In genomic region chr15:89171136-89172072, GRCh38 we compare ENCODE assay signal across 8 cellular contexts. TPM values are rescaled to one million over a fixed set of nuclear protein-coding genes. Genes with fewer than 3 reads are reported as not detected.
DNase-seq lines count a peak whose midpoint lies in the region; ATAC-seq and TF ChIP-seq lines count a peak whose summit lies in the region.

No MANE protein-coding gene starts in this region.

- H3K4me1 ChIP-seq in heart right ventricle (peaks cover 0 to 61% (median 31%) of the 10 kb centered on the region in 9 donors), right cardiac atrium (ENCODE audit: control insufficient read depth, insufficient read depth, low read length) (peaks cover 18% of the 10 kb centered on the region), prostate gland (replicated peaks) (peaks cover 3% of the 10 kb centered on the region)

- ATAC-seq in heart right ventricle (peak in 2 of 8 donors; percentile 7 to 16), right cardiac atrium (no peak), GM18870 (IDR thresholded peaks at IDR 0.05; ENCODE audit: unreplicated experiment) (no peak)
- ATAC-seq in stimulated activated naive B cell treated with anti-CD40 and anti-IgM and Interleukin-4, amounts not matched to agents 10 μg/mL and 1 μg/mL and 100 μg/mL, for 72 hours (replicated peaks), result no peak

- H3K4me1 Mint-ChIP-seq in activated CD4-positive, alpha-beta memory T cell treated with anti-CD3 and anti-CD28 coated beads, Interleukin-2, amount 10 ng/mL, durations not matched to agents 7 days and 5 days, result peaks cover 13% of the 10 kb centered on the region
- peaks cover 10 to 22% of the 10 kb centered on the region in 2 donors for H3K4me1 Mint-ChIP-seq in stimulated activated naive B cell treated with anti-CD40 and anti-IgM and Interleukin-4, amounts not matched to agents 10 μg/mL and 1 μg/mL and 100 μg/mL, for 72 hours

- H3K9me3 ChIP-seq in heart right ventricle (no peaks in the 10 kb centered on the region), right cardiac atrium (ENCODE audit: control insufficient read depth, low read length) (no peaks in the 10 kb centered on the region), prostate gland (no peaks in the 10 kb centered on the region)

- H3K9me3 Mint-ChIP-seq in activated CD4-positive, alpha-beta memory T cell treated with anti-CD3 and anti-CD28 coated beads, Interleukin-2, amount 10 ng/mL, durations not matched to agents 7 days and 5 days, result no peaks in the 10 kb centered on the region
- H3K9me3 Mint-ChIP-seq in stimulated activated naive B cell treated with anti-CD40 and anti-IgM and Interleukin-4, amounts not matched to agents 10 μg/mL and 1 μg/mL and 100 μg/mL, for 72 hours, result no peaks in the 10 kb centered on the region

- no peak overlapping the region for H3K4me3 Mint-ChIP-seq in activated CD4-positive, alpha-beta memory T cell treated with anti-CD3 and anti-CD28 coated beads, Interleukin-2, amount 10 ng/mL, durations not matched to agents 7 days and 5 days
- no peak overlapping the region for H3K4me3 Mint-ChIP-seq in stimulated activated naive B cell treated with anti-CD40 and anti-IgM and Interleukin-4, amounts not matched to agents 10 μg/mL and 1 μg/mL and 100 μg/mL, for 72 hours

- peaks cover under 1% of the 10 kb centered on the region for H3K36me3 Mint-ChIP-seq in activated CD4-positive, alpha-beta memory T cell treated with anti-CD3 and anti-CD28 coated beads, Interleukin-2, amount 10 ng/mL, durations not matched to agents 7 days and 5 days (ENCODE audit: low read depth)
- H3K36me3 Mint-ChIP-seq in stimulated activated naive B cell treated with anti-CD40 and anti-IgM and Interleukin-4, amounts not matched to agents 10 μg/mL and 1 μg/mL and 100 μg/mL, for 72 hours, result peaks cover 6 to 19% of the 10 kb centered on the region in 2 donors

- intact Hi-C loops in heart right ventricle (cut with DNase I) (loop anchor here in 7 of 10 donors (2.0 to 10.0 kb wide), 4 partner anchors 34 to 267 kb away; partner anchors contain the start of gene ABHD2 (in 2 of the 7)), right cardiac atrium (cut with DNase I) (loop anchor here in 1 of 4 donors (10.0 kb wide), 1 partner anchor 267 kb away; no protein-coding TSS in a partner anchor), prostate gland (cut with DNase I) (loop anchor here (5.0 kb wide), 1 partner anchor 34 kb away; no protein-coding TSS in a partner anchor)

- WGBS in heart right ventricle, 2 donors, result 63 to 67% methylated on average over 12 of the region's 12 CpGs
- 65% methylated on average over 12 of the region's 12 CpGs for WGBS in right cardiac atrium
- WGBS in prostate gland, result 76% methylated on average over 12 of the region's 12 CpGs

- H3K36me3 ChIP-seq in heart right ventricle (peaks cover 0 to 51% (median 10%) of the 10 kb centered on the region in 9 donors), prostate gland (peaks cover 0 to 5% of the 10 kb centered on the region in 2 donors)

- no peak overlapping the region for H3K27ac Mint-ChIP-seq in activated CD4-positive, alpha-beta memory T cell treated with anti-CD3 and anti-CD28 coated beads, Interleukin-2, amount 10 ng/mL, durations not matched to agents 7 days and 5 days
- no peak overlapping the region for H3K27ac Mint-ChIP-seq in stimulated activated naive B cell treated with anti-CD40 and anti-IgM and Interleukin-4, amounts not matched to agents 10 μg/mL and 1 μg/mL and 100 μg/mL, for 72 hours

- DNase-seq in heart right ventricle (peak in 1 of 2 donors; percentile 36), right cardiac atrium (no peak), NCI-H1694 (lab: John Stamatoyannopoulos, UW) (peak; percentile 56), foreskin fibroblast (peak; percentile 10 to 66), prostate gland (ENCODE audit: low spot score) (no peak)
- peak; percentile 39 for DNase-seq in activated CD4-positive, alpha-beta memory T cell treated with anti-CD3 and anti-CD28 coated beads, Interleukin-2, amount 10 ng/mL, durations not matched to agents 7 days and 5 days
- no peak for DNase-seq in stimulated activated naive B cell treated with anti-CD40 and anti-IgM and Interleukin-4, amounts not matched to agents 10 μg/mL and 1 μg/mL and 100 μg/mL, for 72 hours

- H3K27ac ChIP-seq in heart right ventricle, result no peak overlapping the region
- no peak overlapping the region for H3K27ac ChIP-seq in right cardiac atrium (ENCODE audit: low read length)
- no peak overlapping the region for H3K27ac ChIP-seq in prostate gland

- H3K4me3 ChIP-seq in heart right ventricle, result no peak overlapping the region
- no peak overlapping the region for H3K4me3 ChIP-seq in right cardiac atrium (ENCODE audit: low read length)
- no peak overlapping the region for H3K4me3 ChIP-seq in foreskin fibroblast (ENCODE audit: low read depth in 1 of 2, low read length in 2 of 2)
- no peak overlapping the region for H3K4me3 ChIP-seq in prostate gland

- TF ChIP-seq POLR2A in prostate gland (IDR thresholded peaks at IDR 0.05), result no peak

- CTCF ChIA-PET in activated CD4-positive, alpha-beta memory T cell treated with anti-CD3 and anti-CD28 coated beads, Interleukin-2, amount 10 ng/mL, durations not matched to agents 7 days and 5 days (lab: Charles Lee), result interaction anchor here (0.5 to 2.8 kb wide), 30 partner anchors 9 to 280 kb away, joined by 3 to 27 read pairs (median 4); partner anchors contain the start of genes ABHD2 and HAPLN3

- peak; percentile 39 to 76 (median 63) for TF ChIP-seq CTCF in heart right ventricle (IDR thresholded peaks at IDR 0.05)
- peak; percentile 68 for TF ChIP-seq CTCF in foreskin fibroblast (IDR thresholded peaks at IDR 0.05; ENCODE audit: low read depth, low read length)
- peak in 3 of 4 experiments; percentile 48 to 61 (median 59) for TF ChIP-seq CTCF in prostate gland (IDR thresholded peaks at IDR 0.05)

- H3K27me3 Mint-ChIP-seq in activated CD4-positive, alpha-beta memory T cell treated with anti-CD3 and anti-CD28 coated beads, Interleukin-2, amount 10 ng/mL, durations not matched to agents 7 days and 5 days, result no peaks in the 10 kb centered on the region
- no peaks in the 10 kb centered on the region for H3K27me3 Mint-ChIP-seq in stimulated activated naive B cell treated with anti-CD40 and anti-IgM and Interleukin-4, amounts not matched to agents 10 μg/mL and 1 μg/mL and 100 μg/mL, for 72 hours

- H3K27me3 ChIP-seq in heart right ventricle (no peaks in the 10 kb centered on the region), right cardiac atrium (ENCODE audit: control insufficient read depth, insufficient read depth) (no peaks in the 10 kb centered on the region), prostate gland (replicated peaks; ENCODE audit: insufficient read depth) (no peaks in the 10 kb centered on the region)

- POLR2A ChIA-PET in activated CD4-positive, alpha-beta memory T cell treated with anti-CD3 and anti-CD28 coated beads, Interleukin-2, amount 10 ng/mL, durations not matched to agents 7 days and 5 days (lab: Charles Lee), result no interaction called here

RNA-seq across cellular contexts. Expression of gene RLBP1, which starts 50.0 kb away (rescaled TPM):
- total RNA-seq in heart right ventricle (not detected), right cardiac atrium (not detected), prostate gland (not detected)
- polyA plus RNA-seq in heart right ventricle (not detected), right cardiac atrium (not detected)
- total RNA-seq in activated CD4-positive, alpha-beta memory T cell treated with anti-CD3 and anti-CD28 coated beads, Interleukin-2, amount 10 ng/mL, durations not matched to agents 7 days and 5 days, result not detected

Comparison
In these comparisons a context has a peak if more than half of its experiments do, and no peak if none do; other contexts are left out.
1. DNase-seq: peak in NCI-H1694 (single experiment), activated CD4-positive, alpha-beta memory T cell treated with anti-CD3 and anti-CD28 coated beads, Interleukin-2, amount 10 ng/mL, durations not matched to agents 7 days and 5 days (single experiment) and foreskin fibroblast (2 of 2); none in right cardiac atrium (0 of 3), prostate gland (single experiment) and stimulated activated naive B cell treated with anti-CD40 and anti-IgM and Interleukin-4, amounts not matched to agents 10 μg/mL and 1 μg/mL and 100 μg/mL, for 72 hours (single experiment).
2. Peak in every context shown above with its lines, with median percentiles within 50 percentile points of each other: CTCF ChIP-seq.